1 cellular context compared by ENCODE assay signal in genomic region chr5:169398515-169398914, GRCh38.
TF ChIP-seq lines count a peak whose summit lies in the region.

No MANE protein-coding gene starts in this region.

TF ChIP-seq in SK-N-SH, 30 proteins besides CTCF, POLR2A, EP300 and RAD21 (continued from another document):
- TF ChIP-seq REST (IDR thresholded peaks at IDR 0.05; ENCODE audit: low read depth, low read length) (no peak), RXRA (IDR thresholded peaks at IDR 0.05; ENCODE audit: borderline replicate concordance, low read depth) (no peak), MEF2A (IDR thresholded peaks at IDR 0.05; ENCODE audit: borderline replicate concordance, low read depth) (no peak)
